15 cellular contexts compared by ENCODE assay signal in genomic region chr5:127409236-127409921, GRCh38.
A peak's percentile ranks its signal among the peaks of the same experiment; 100 is the strongest.
DNase-seq lines count a peak whose midpoint lies in the region; TF ChIP-seq lines count a peak whose summit lies in the region.
"Had no signal": no experiment of that assay in that cellular context is flagged by ENCODE, and none has a peak within 500 bp of the region (broad histone marks: within the 10 kb centered on the region; RNA-seq: fewer than 3 reads in every experiment).

No MANE protein-coding gene starts in this region.

- H3K4me3 Mint-ChIP-seq in osteocyte (ENCODE audit: unreplicated experiment): no peak overlapping the region
- H3K4me3 Mint-ChIP-seq: naive thymus-derived CD8-positive, alpha-beta T cell had no signal

- H3K27ac ChIP-seq in angular gyrus (ENCODE audit: low read depth, low read length) (peak overlapping the region; percentile 58), left ventricle myocardium inferior (replicated peaks) (peak overlapping the region; percentile 60), Karpas-422 (ENCODE audit: low read length) (no peak overlapping the region), breast epithelium (no peak overlapping the region)
- H3K27ac ChIP-seq: Peyer's patch had no signal

- H3K36me3 ChIP-seq in left ventricle myocardium inferior: no peaks in the 10 kb centered on the region
- no peaks in the 10 kb centered on the region for H3K36me3 ChIP-seq in Karpas-422 (ENCODE audit: insufficient read depth, low read length)
- no peaks in the 10 kb centered on the region for H3K36me3 ChIP-seq in breast epithelium
- H3K36me3 ChIP-seq: Peyer's patch, tibial nerve had no signal

- intact Hi-C loops in left ventricle myocardium inferior (cut with micrococcal nuclease): no loop called here
- intact Hi-C loops in breast epithelium (cut with DNase I; ENCODE audit: low total_unique reads): no loop called here

- no peaks in the 10 kb centered on the region for H4K20me1 ChIP-seq in Karpas-422 (ENCODE audit: insufficient read depth, low read depth, low read length)

- no peak for TF ChIP-seq CTCF in left ventricle myocardium inferior (IDR thresholded peaks at IDR 0.05; ENCODE audit: borderline replicate concordance)
- TF ChIP-seq CTCF in breast epithelium (IDR thresholded peaks at IDR 0.05): no peak
- TF ChIP-seq CTCF in osteocyte (IDR thresholded peaks at IDR 0.05): no peak

- H3K4me1 Mint-ChIP-seq in osteocyte (ENCODE audit: unreplicated experiment): peaks cover 32% of the 10 kb centered on the region

- H3K36me3 Mint-ChIP-seq in osteocyte (ENCODE audit: unreplicated experiment): peaks cover 19% of the 10 kb centered on the region
- H3K36me3 Mint-ChIP-seq: naive thymus-derived CD8-positive, alpha-beta T cell had no signal

- H2AFZ ChIP-seq in Karpas-422 (ENCODE audit: low read length): no peak overlapping the region

- H3K27me3 Mint-ChIP-seq in osteocyte (ENCODE audit: unreplicated experiment): no peaks in the 10 kb centered on the region

- H3K27ac Mint-ChIP-seq in osteocyte (ENCODE audit: unreplicated experiment): no peak overlapping the region
- H3K27ac Mint-ChIP-seq: HFFc6; naive thymus-derived CD8-positive, alpha-beta T cell had no signal

- no peaks in the 10 kb centered on the region for H3K9me3 ChIP-seq in left ventricle myocardium inferior (replicated peaks)
- H3K9me3 ChIP-seq in Karpas-422 (ENCODE audit: low read length): no peaks in the 10 kb centered on the region
- no peaks in the 10 kb centered on the region for H3K9me3 ChIP-seq in breast epithelium
- H3K9me3 ChIP-seq: Peyer's patch, tibial nerve had no signal

- H3K27me3 ChIP-seq in left ventricle myocardium inferior (ENCODE audit: low read depth) (no peaks in the 10 kb centered on the region), Karpas-422 (ENCODE audit: low read length) (no peaks in the 10 kb centered on the region), breast epithelium (no peaks in the 10 kb centered on the region)
- H3K27me3 ChIP-seq: Peyer's patch, tibial nerve had no signal

- H3K4me2 ChIP-seq in Karpas-422 (ENCODE audit: low read depth, low read length, poor library complexity, severe bottlenecking): no peak overlapping the region
- H3K4me2 ChIP-seq: smooth muscle cell had no signal

- no peaks in the 10 kb centered on the region for H3K9me3 Mint-ChIP-seq in osteocyte (ENCODE audit: unreplicated experiment)
- H3K9me3 Mint-ChIP-seq: HFFc6; naive thymus-derived CD8-positive, alpha-beta T cell had no signal

- peak overlapping the region; percentile 7 for H3K4me3 ChIP-seq in left ventricle myocardium inferior
- no peak overlapping the region for H3K4me3 ChIP-seq in Karpas-422 (ENCODE audit: low read length)
- H3K4me3 ChIP-seq in breast epithelium: no peak overlapping the region
- H3K4me3 ChIP-seq: Peyer's patch, smooth muscle cell had no signal

- H3K9ac ChIP-seq in Karpas-422 (ENCODE audit: low read length): no peak overlapping the region

- DNase-seq in C1 segment of cervical spinal cord (lab: John Stamatoyannopoulos, UW) (peak in 8 of 14 donors; percentile 34 to 71 (median 54)), left ventricle myocardium inferior (no peak), putamen (ENCODE audit: low spot score) (peak; percentile 70), Karpas-422 (no peak), breast epithelium (ENCODE audit: low spot score in 2 of 2) (no peak), NCI-H1048 (lab: John Stamatoyannopoulos, UW) (no peak), osteocyte (ENCODE audit: extremely low spot score, unreplicated experiment) (no peak)
- DNase-seq: effector memory CD4-positive, alpha-beta T cell; HFFc6; naive thymus-derived CD8-positive, alpha-beta T cell; NCI-H524; Peyer's patch had no signal

- H3K4me1 ChIP-seq in left ventricle myocardium inferior (peaks cover 6% of the 10 kb centered on the region), Karpas-422 (ENCODE audit: low read length) (no peaks in the 10 kb centered on the region), breast epithelium (no peaks in the 10 kb centered on the region)
- H3K4me1 ChIP-seq: Peyer's patch, tibial nerve had no signal

- H3K9me2 ChIP-seq in Karpas-422 (replicated peaks; ENCODE audit: insufficient read depth, low read length): no peaks in the 10 kb centered on the region

- no peak for TF ChIP-seq POLR2A in breast epithelium (IDR thresholded peaks at IDR 0.05)

- H3K79me2 ChIP-seq in Karpas-422 (ENCODE audit: low read length): no peaks in the 10 kb centered on the region

Comparison
In these comparisons a context has a peak if more than half of its experiments do, and no peak if none do; other contexts are left out.
1. DNase-seq: peak in C1 segment of cervical spinal cord (8 of 14) and putamen (single experiment); none in left ventricle myocardium inferior (single experiment), Karpas-422 (single experiment), breast epithelium (0 of 2), NCI-H1048 (single experiment) and osteocyte (single experiment).
2. H3K27ac ChIP-seq: peak in angular gyrus (single experiment) and left ventricle myocardium inferior (single experiment); none in Karpas-422 (single experiment) and breast epithelium (0 of 2).